1 cellular context compared by ENCODE assay signal in genomic region chr7:92134271-92135099, GRCh38.
A peak's percentile ranks its signal among the peaks of the same experiment; 100 is the strongest.
TF ChIP-seq lines count a peak whose summit lies in the region.

TSS of gene CYP51A1 (minus strand) at chr7:92134477. CDS start at chr7:92134364, 113 bp downstream.

TF ChIP-seq in HepG2, 621 proteins besides CTCF, POLR2A, EP300 and RAD21 (continued from another document and continues in another):
- no peak for TF ChIP-seq BCLAF1 (IDR thresholded peaks at IDR 0.05)
- TF ChIP-seq ZBTB25 (CRISPR knock-in tag; IDR thresholded peaks at IDR 0.05): no peak; the same call in 1 of the 2 replicates
- TF ChIP-seq JARID2 (CRISPR knock-in tag; IDR thresholded peaks at IDR 0.05; ENCODE audit: insufficient replicate concordance): no peak
- TF ChIP-seq EED (CRISPR knock-in tag; IDR thresholded peaks at IDR 0.05): peak; percentile 7; the same call in 1 of the 2 replicates
- no peak for TF ChIP-seq ZNF839 (CRISPR knock-in tag; IDR thresholded peaks at IDR 0.05; ENCODE audit: borderline replicate concordance)
- peak; percentile 91 for TF ChIP-seq THAP9 (CRISPR knock-in tag; IDR thresholded peaks at IDR 0.05; ENCODE audit: borderline replicate concordance)
- TF ChIP-seq LBX2 (CRISPR knock-in tag; IDR thresholded peaks at IDR 0.05; ENCODE audit: borderline replicate concordance): no peak
- TF ChIP-seq EHMT2 (IDR thresholded peaks at IDR 0.05; ENCODE audit: borderline replicate concordance, low read depth, low read length): no peak
- peak; percentile 77 for TF ChIP-seq ARHGAP35 (CRISPR knock-in tag; IDR thresholded peaks at IDR 0.05; ENCODE audit: borderline replicate concordance)
- no peak for TF ChIP-seq STAT6 (CRISPR knock-in tag; IDR thresholded peaks at IDR 0.05; ENCODE audit: borderline replicate concordance)
- TF ChIP-seq ZNF24 (IDR thresholded peaks at IDR 0.05): peak; percentile 66; the same call in 1 of the 2 replicates
- TF ChIP-seq GPN1 (CRISPR knock-in tag; IDR thresholded peaks at IDR 0.05; ENCODE audit: borderline replicate concordance): peak; percentile 33; the same call in 1 of the 2 replicates
- peak; percentile 70 for TF ChIP-seq POLR2AphosphoS5 (IDR thresholded peaks at IDR 0.05; ENCODE audit: low read depth, low read length)
- no peak for TF ChIP-seq NFIC (IDR thresholded peaks at IDR 0.05; ENCODE audit: low read length)
- 0 out of 2 replicates have a peak, but pooled peaks have one; percentile 39 for TF ChIP-seq FUBP1 (CRISPR knock-in tag; IDR thresholded peaks at IDR 0.05; ENCODE audit: borderline replicate concordance)
- peak; percentile 94 for TF ChIP-seq PHF21A (CRISPR knock-in tag; IDR thresholded peaks at IDR 0.05)
- TF ChIP-seq ZFP41 (CRISPR knock-in tag; IDR thresholded peaks at IDR 0.05; ENCODE audit: borderline replicate concordance): 0 out of 2 replicates have a peak, but pooled peaks have one; percentile 81
- peak; percentile 76 for TF ChIP-seq KAT8 (CRISPR knock-in tag; IDR thresholded peaks at IDR 0.05)
- peak; percentile 94 for TF ChIP-seq ZNF772 (CRISPR knock-in tag; IDR thresholded peaks at IDR 0.05)
- TF ChIP-seq MATR3 (CRISPR knock-in tag; IDR thresholded peaks at IDR 0.05): no peak
- TF ChIP-seq ZBTB42 (CRISPR knock-in tag; IDR thresholded peaks at IDR 0.05): 0 out of 2 replicates have a peak, but pooled peaks have one; percentile 51
- TF ChIP-seq KLF6 (CRISPR knock-in tag; IDR thresholded peaks at IDR 0.05): 0 out of 2 replicates have a peak, but pooled peaks have one; percentile 44
- TF ChIP-seq AGO1 (IDR thresholded peaks at IDR 0.05; ENCODE audit: low read depth, low read length, poor library complexity, severe bottlenecking): peak; percentile 72
- TF ChIP-seq BHLHE40 (IDR thresholded peaks at IDR 0.05; ENCODE audit: low read length): 0 out of 2 replicates have a peak, but pooled peaks have one; percentile 2
- no peak for TF ChIP-seq RFX5 (IDR thresholded peaks at IDR 0.05; ENCODE audit: low read depth, low read length)
- no peak for TF ChIP-seq HNRNPH1 (optimal IDR thresholded peaks at IDR 0.05; ENCODE audit: low read depth, low read length)
- TF ChIP-seq GLMP (CRISPR knock-in tag; IDR thresholded peaks at IDR 0.05; ENCODE audit: borderline replicate concordance): no peak
- TF ChIP-seq ATRX (CRISPR knock-in tag; IDR thresholded peaks at IDR 0.05; ENCODE audit: borderline replicate concordance): no peak
- peak; percentile 30; the same call in 1 of the 2 replicates for TF ChIP-seq CEBPB (IDR thresholded peaks at IDR 0.05; ENCODE audit: borderline replicate concordance, low read depth, low read length)
- peak; percentile 31; the same call in 1 of the 2 replicates for TF ChIP-seq ZNF746 (CRISPR knock-in tag; IDR thresholded peaks at IDR 0.05)
- no peak for TF ChIP-seq ZBED4 (CRISPR knock-in tag; IDR thresholded peaks at IDR 0.05; ENCODE audit: borderline replicate concordance)
- TF ChIP-seq ZNF569 (CRISPR knock-in tag; IDR thresholded peaks at IDR 0.05; ENCODE audit: borderline replicate concordance): peak; percentile 76; the same call in 1 of the 2 replicates
- TF ChIP-seq ZSCAN30 (CRISPR knock-in tag; IDR thresholded peaks at IDR 0.05): peak; percentile 90; the same call in 1 of the 2 replicates
- TF ChIP-seq KMT2A (CRISPR knock-in tag; IDR thresholded peaks at IDR 0.05): no peak; the same call in 1 of the 2 replicates
- no peak for TF ChIP-seq ZBTB8A (CRISPR knock-in tag; IDR thresholded peaks at IDR 0.05; ENCODE audit: borderline replicate concordance, low read depth)
- 0 out of 2 replicates have a peak, but pooled peaks have one; percentile 16 for TF ChIP-seq ZNF800 (CRISPR knock-in tag; IDR thresholded peaks at IDR 0.05)
- TF ChIP-seq ZNF274 (CRISPR knock-in tag; IDR thresholded peaks at IDR 0.05): peak; percentile 80; the same call in 1 of the 2 replicates
- no peak for TF ChIP-seq MXD4 (CRISPR knock-in tag; IDR thresholded peaks at IDR 0.05)
- peak; percentile 95 for TF ChIP-seq YEATS2 (CRISPR knock-in tag; IDR thresholded peaks at IDR 0.05; ENCODE audit: borderline replicate concordance)
- TF ChIP-seq RCOR2 (CRISPR knock-in tag; IDR thresholded peaks at IDR 0.05): no peak
- TF ChIP-seq FOXP1 (IDR thresholded peaks at IDR 0.05): no peak
- TF ChIP-seq FOXP1 (CRISPR knock-in tag; IDR thresholded peaks at IDR 0.05): 0 out of 2 replicates have a peak, but pooled peaks have one; percentile 18
- TF ChIP-seq ZMYM2 (CRISPR knock-in tag; IDR thresholded peaks at IDR 0.05): peak; percentile 45; the same call in 1 of the 2 replicates
- no peak; the same call in 1 of the 2 replicates for TF ChIP-seq HCFC1 (IDR thresholded peaks at IDR 0.05; ENCODE audit: low read depth, low read length)
